In the genomic region with DNA sequence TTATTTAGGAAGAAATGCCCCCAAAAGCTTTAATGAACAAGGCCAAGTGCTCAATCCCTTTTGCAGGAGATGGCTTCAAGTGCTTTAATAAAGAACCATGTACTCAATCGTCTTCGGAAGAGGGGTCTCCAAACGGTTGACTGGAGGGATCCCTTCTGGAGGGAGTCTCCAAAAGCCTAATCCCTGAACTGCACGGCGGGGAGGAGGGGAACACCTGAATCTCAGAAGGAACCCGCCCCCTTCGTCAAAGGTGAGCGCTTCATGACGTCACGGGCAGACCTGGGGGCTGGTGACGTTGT, we compare ENCODE assay signal across 8 cellular contexts. TPM values are rescaled to one million over a fixed set of nuclear protein-coding genes. Genes with fewer than 3 reads are reported as not detected.
DNase-seq lines count a peak whose midpoint lies in the region; ATAC-seq, FAIRE-seq and TF ChIP-seq lines count a peak whose summit lies in the region.

No MANE protein-coding gene starts in this region.

- peak overlapping the region; percentile 96 to 97 (median 97) for H3K27ac Mint-ChIP-seq in nephron

- H3K4me1 Mint-ChIP-seq in nephron, result peaks cover 19% of the 10 kb centered on the region

- no peak for FAIRE-seq in GM12891 (lab: Jason Lieb, UNC)

- peaks cover 39% of the 10 kb centered on the region for H3K79me2 ChIP-seq in HCT116 (ENCODE audit: insufficient read depth, low read length)

- H2AFZ ChIP-seq in HCT116 (ENCODE audit: low read depth, low read length, poor library complexity, severe bottlenecking), result no peak overlapping the region

- H3K4me1 ChIP-seq in HCT116 (ENCODE audit: control insufficient read depth in 1 of 2, insufficient read depth in 2 of 2, low read length in 2 of 2), result peaks cover 14% of the 10 kb centered on the region in 2 experiments
- H3K4me1 ChIP-seq in vagina, result peaks cover 33% of the 10 kb centered on the region

- TF ChIP-seq POLR2A in HCT116 (IDR thresholded peaks at IDR 0.05; ENCODE audit: borderline replicate concordance, extremely low read depth, insufficient read depth, insufficient read length) (no peak), vagina (IDR thresholded peaks at IDR 0.05) (no peak), GM12891 (IDR thresholded peaks at IDR 0.05; ENCODE audit: low read depth, low read length) (no peak)

- CTCF ChIA-PET in HCT116 (lab: Charles Lee), result interaction anchor here (1.1 to 2.2 kb wide), 4 partner anchors 21 to 42 kb away, joined by 3 to 8 read pairs (median 4); a partner anchor contains a TSS

- H3K36me3 Mint-ChIP-seq in nephron (ENCODE audit: low read depth), result peaks cover 51% of the 10 kb centered on the region

- peak overlapping the region; percentile 90 for H3K9ac ChIP-seq in HCT116 (ENCODE audit: low read length)

- ATAC-seq in HCT116, result peak; percentile 56

- POLR2A ChIA-PET in HCT116 (lab: Charles Lee), result interaction anchor here (0.6 to 2.2 kb wide), 14 partner anchors 11 to 1448 kb away, joined by 3 to 39 read pairs (median 6); a partner anchor contains a TSS

- RAD21 ChIA-PET in HCT116 (lab: Charles Lee; ENCODE audit: low non-redundant PET in 1 of 2, low total read pairs in 2 of 2, uncharacterized antibody in 2 of 2, unreplicated experiment in 2 of 2), result no interaction called here

- no peaks in the 10 kb centered on the region for H3K9me2 ChIP-seq in HCT116 (ENCODE audit: insufficient read depth)

- intact Hi-C loops in HCT116 (cut with micrococcal nuclease) (loop anchor here (2.0 to 5.0 kb wide), 2 partner anchors 40 to 178 kb away; no protein-coding TSS in a partner anchor), vagina (cut with DNase I) (loop anchor here (10.0 kb wide), 1 partner anchor 144 kb away; a partner anchor contains a TSS)

- H3K9me3 Mint-ChIP-seq in nephron, result no peaks in the 10 kb centered on the region

- H3K36me3 ChIP-seq in HCT116 (ENCODE audit: control insufficient read depth in 1 of 2, insufficient read depth in 2 of 2, low read length in 2 of 2) (peaks cover 25 to 39% of the 10 kb centered on the region in 2 experiments; a peak in 3 of 4 replicates), WERI-Rb-1 (peaks cover 57% of the 10 kb centered on the region), vagina (peaks cover 0 to 46% of the 10 kb centered on the region in 2 donors)

- H3K4me3 ChIP-seq in HCT116 (replicated peaks in 1 of 2; ENCODE audit: low read depth in 1 of 2, low read length in 2 of 2), result peak overlapping the region; percentile 91 to 100
- peak overlapping the region; percentile 99 for H3K4me3 ChIP-seq in WERI-Rb-1 (ENCODE audit: low read depth, low read length)
- H3K4me3 ChIP-seq in vagina, result peak overlapping the region; percentile 93 to 99

- peak overlapping the region; percentile 90 to 99 (median 92) for H3K4me3 Mint-ChIP-seq in nephron

- H3K27ac ChIP-seq in HCT116 (ENCODE audit: low read depth, low read length), result peak overlapping the region; percentile 96
- H3K27ac ChIP-seq in WERI-Rb-1, result peak overlapping the region; percentile 98
- peak overlapping the region; percentile 99 for H3K27ac ChIP-seq in vagina

- TF ChIP-seq CTCF in HCT116 (IDR thresholded peaks at IDR 0.05 in 2 of 3, conservative IDR thresholded peaks at IDR 0.05 in 1 of 3; ENCODE audit: borderline replicate concordance in 1 of 3, insufficient read depth in 1 of 3, low read depth in 2 of 3, low read length in 2 of 3) (no peak), WERI-Rb-1 (IDR thresholded peaks at IDR 0.05; ENCODE audit: low read depth, low read length) (no peak), nephron (IDR thresholded peaks at IDR 0.05; ENCODE audit: unreplicated experiment in 3 of 3) (no peak), vagina (IDR thresholded peaks at IDR 0.05) (no peak)

- no peaks in the 10 kb centered on the region for H4K20me1 ChIP-seq in HCT116 (ENCODE audit: insufficient read depth)

- TF ChIP-seq RAD21 in HCT116 (IDR thresholded peaks at IDR 0.05; ENCODE audit: low read depth), result no peak

- no peaks in the 10 kb centered on the region for H3K27me3 ChIP-seq in HCT116 (ENCODE audit: insufficient read depth, low read length)
- no peaks in the 10 kb centered on the region for H3K27me3 ChIP-seq in WERI-Rb-1 (ENCODE audit: insufficient read depth, low read depth, severe bottlenecking)
- H3K27me3 ChIP-seq in vagina, result no peaks in the 10 kb centered on the region

- DNase-seq in HCT116 (ENCODE audit: low read depth, low spot score) (peak; percentile 84), WERI-Rb-1 (no peak), vagina (ENCODE audit: extremely low spot score in 2 of 2) (peak in 1 of 2 donors; percentile 92), kidney glomerular epithelial cell (lab: John Stamatoyannopoulos, UW) (no peak), GM12891 (ENCODE audit: insufficient read length, low spot score) (no peak), HuH-7 (ENCODE audit: low spot score) (no peak)
- peak; percentile 80 for DNase-seq in effector CD8-positive, alpha-beta T cell (lab: John Stamatoyannopoulos, UW)

- peak overlapping the region; percentile 76 for H3K4me2 ChIP-seq in HCT116 (ENCODE audit: low read length)

- TSS peak; percentile 61 for BruUV-seq in HCT116 (replicated peaks; lab: Mats Ljungman, UMichigan)

- no peaks in the 10 kb centered on the region for H3K9me3 ChIP-seq in HCT116 (ENCODE audit: control insufficient read depth in 1 of 2, insufficient read depth in 1 of 2, low read depth in 1 of 2, low read length in 2 of 2)
- no peaks in the 10 kb centered on the region for H3K9me3 ChIP-seq in WERI-Rb-1 (ENCODE audit: severe bottlenecking)
- no peaks in the 10 kb centered on the region for H3K9me3 ChIP-seq in vagina

- no peaks in the 10 kb centered on the region for H3K27me3 Mint-ChIP-seq in nephron (ENCODE audit: low read depth)

TF ChIP-seq in HCT116, 20 proteins besides CTCF, POLR2A, EP300 and RAD21 (continues in another document):
- TF ChIP-seq CEBPB (IDR thresholded peaks at IDR 0.05; ENCODE audit: low read depth), result no peak
- TF ChIP-seq YY1 (IDR thresholded peaks at IDR 0.05; ENCODE audit: extremely low read depth, insufficient replicate concordance, low read depth, low read length), result no peak
- no peak for TF ChIP-seq EGR1 (IDR thresholded peaks at IDR 0.05; ENCODE audit: low read depth)
- TF ChIP-seq, protein P1, sequence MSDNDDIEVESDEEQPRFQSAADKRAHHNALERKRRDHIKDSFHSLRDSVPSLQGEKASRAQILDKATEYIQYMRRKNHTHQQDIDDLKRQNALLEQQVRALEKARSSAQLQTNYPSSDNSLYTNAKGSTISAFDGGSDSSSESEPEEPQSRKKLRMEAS (IDR thresholded peaks at IDR 0.05), result no peak
- no peak for TF ChIP-seq SIN3A (IDR thresholded peaks at IDR 0.05; ENCODE audit: low read depth)
- TF ChIP-seq EZH2 (IDR thresholded peaks at IDR 0.05), result no peak
- no peak for TF ChIP-seq CBX3 (IDR thresholded peaks at IDR 0.05; ENCODE audit: low read depth)
- no peak for TF ChIP-seq POLR2AphosphoS5 (IDR thresholded peaks at IDR 0.05; ENCODE audit: low read depth, low read length)
- TF ChIP-seq TCF7L2 (IDR thresholded peaks at IDR 0.05; ENCODE audit: borderline replicate concordance, extremely low read depth, insufficient read depth, insufficient read length), result no peak
- no peak for TF ChIP-seq JUND (IDR thresholded peaks at IDR 0.05)

TF ChIP-seq in GM12891, 5 proteins besides CTCF, POLR2A, EP300 and RAD21:
- TF ChIP-seq PAX5 (IDR thresholded peaks at IDR 0.05; ENCODE audit: insufficient read depth, low read length, severe bottlenecking), result no peak
- TF ChIP-seq SPI1 (IDR thresholded peaks at IDR 0.05; ENCODE audit: low read depth, low read length), result no peak
- TF ChIP-seq TAF1 (IDR thresholded peaks at IDR 0.05; ENCODE audit: low read depth, low read length), result no peak
- TF ChIP-seq POLR2AphosphoS5 (IDR thresholded peaks at IDR 0.05; ENCODE audit: low read depth, low read length), result no peak
- no peak for TF ChIP-seq POU2F2 (IDR thresholded peaks at IDR 0.05; ENCODE audit: low read depth, low read length)
TF ChIP-seq in GM12891: peak in this region for 0.

RNA-seq across cellular contexts. Expression of a gene that starts 0.5 kb away (rescaled TPM):
- 53.5 TPM for total RNA-seq in HCT116 (2021; ENCODE audit: unreplicated experiment)
- 77.0 and 91.6 TPM in 2 replicates for polyA plus RNA-seq in HCT116 (2012)
- total RNA-seq in vagina, result 70.2 TPM
- polyA plus RNA-seq in GM12891 (2012; ENCODE audit: low read depth, missing spikeins), result 30.3 TPM

RNA-seq across cellular contexts. Expression of a gene that starts 0.8 kb away (rescaled TPM):
- total RNA-seq in HCT116 (2021; ENCODE audit: unreplicated experiment) (32.0 TPM), vagina (37.8 TPM)
- polyA plus RNA-seq in HCT116 (2012), result 21.9 and 22.6 TPM in 2 replicates
- polyA plus RNA-seq in GM12891 (2012; ENCODE audit: low read depth, missing spikeins), result 13.1 TPM

RNA-seq across cellular contexts. Expression of a gene that starts 16.2 kb away (rescaled TPM):
- total RNA-seq in HCT116 (2021; ENCODE audit: unreplicated experiment), result 131 TPM
- polyA plus RNA-seq in HCT116 (2012), result 236 and 274 TPM in 2 replicates
- total RNA-seq in vagina, result 631 TPM
- 24.7 TPM for polyA plus RNA-seq in GM12891 (2012; ENCODE audit: low read depth, missing spikeins)

RNA-seq across cellular contexts. Expression of a gene that starts 22.1 kb away (rescaled TPM):
- total RNA-seq in HCT116 (2021; ENCODE audit: unreplicated experiment), result 29.0 TPM
- 10.6 and 14.6 TPM in 2 replicates for polyA plus RNA-seq in HCT116 (2012)
- 18.9 TPM for total RNA-seq in vagina
- polyA plus RNA-seq in GM12891 (2012; ENCODE audit: low read depth, missing spikeins), result 35.3 TPM

RNA-seq across cellular contexts. Expression of a gene that starts 45.3 kb away (rescaled TPM):
- total RNA-seq in HCT116 (2021; ENCODE audit: unreplicated experiment), result 3,365 TPM
- polyA plus RNA-seq in HCT116 (2012), result 6,021 and 7,325 TPM in 2 replicates
- total RNA-seq in vagina, result 3,724 TPM
- 5,893 TPM for polyA plus RNA-seq in GM12891 (2012; ENCODE audit: low read depth, missing spikeins)

Comparison
In these comparisons a context has a peak if more than half of its experiments do, and no peak if none do; other contexts are left out.
1. DNase-seq: peak in HCT116 (single experiment) and effector CD8-positive, alpha-beta T cell (single experiment); none in WERI-Rb-1 (single experiment), kidney glomerular epithelial cell (single experiment), GM12891 (single experiment) and HuH-7 (single experiment).
2. Peak in every context shown above with its lines, with median percentiles within 50 percentile points of each other: H3K27ac ChIP-seq and H3K4me3 ChIP-seq.